ENCODE assay signal across 1 cellular context in genomic region chr20:17849111-17849900, GRCh38.
TF ChIP-seq lines count a peak whose summit lies in the region.

No MANE protein-coding gene starts in this region.

TF ChIP-seq in HepG2, 621 proteins besides CTCF, POLR2A, EP300 and RAD21 (continued from another document and continues in another):
- TF ChIP-seq FOXP1 (IDR thresholded peaks at IDR 0.05) (no peak), FOXP1 (CRISPR knock-in tag; IDR thresholded peaks at IDR 0.05) (no peak), ZNF34 (CRISPR knock-in tag; IDR thresholded peaks at IDR 0.05; ENCODE audit: borderline replicate concordance) (no peak), KIAA2018 (CRISPR knock-in tag; IDR thresholded peaks at IDR 0.05; ENCODE audit: borderline replicate concordance) (no peak), SP5 (CRISPR knock-in tag; IDR thresholded peaks at IDR 0.05; ENCODE audit: borderline replicate concordance, low read depth) (0 out of 2 replicates have a peak, but pooled peaks have one; percentile 7), SMARCE1 (IDR thresholded peaks at IDR 0.05; ENCODE audit: borderline replicate concordance) (no peak), MLXIP (CRISPR knock-in tag; IDR thresholded peaks at IDR 0.05; ENCODE audit: borderline replicate concordance) (no peak), ZNF562 (CRISPR knock-in tag; IDR thresholded peaks at IDR 0.05; ENCODE audit: borderline replicate concordance) (no peak), ZNF749 (CRISPR knock-in tag; IDR thresholded peaks at IDR 0.05; ENCODE audit: borderline replicate concordance) (no peak), GATA4 (IDR thresholded peaks at IDR 0.05; ENCODE audit: borderline replicate concordance, low read depth) (no peak), ZNF720 (CRISPR knock-in tag; IDR thresholded peaks at IDR 0.05) (no peak), ZNF431 (CRISPR knock-in tag; IDR thresholded peaks at IDR 0.05; ENCODE audit: borderline replicate concordance, low read depth) (0 out of 2 replicates have a peak, but pooled peaks have one; percentile 11), PHB2 (IDR thresholded peaks at IDR 0.05; ENCODE audit: partially characterized antibody) (no peak), ZNF414 (CRISPR knock-in tag; IDR thresholded peaks at IDR 0.05) (no peak), ASH2L (IDR thresholded peaks at IDR 0.05; ENCODE audit: insufficient read length, low read depth, low read length) (no peak), ZSCAN22 (CRISPR knock-in tag; IDR thresholded peaks at IDR 0.05) (no peak), PRPF4 (IDR thresholded peaks at IDR 0.05; ENCODE audit: low read depth, low read length, poor library complexity, severe bottlenecking) (no peak), PAWR (CRISPR knock-in tag; IDR thresholded peaks at IDR 0.05; ENCODE audit: borderline replicate concordance) (no peak), ELF3 (CRISPR knock-in tag; IDR thresholded peaks at IDR 0.05) (peak; percentile 53; the same call in 1 of the 2 replicates), NR2F2 (IDR thresholded peaks at IDR 0.05; ENCODE audit: borderline replicate concordance, low read depth) (no peak), ZNF468 (CRISPR knock-in tag; IDR thresholded peaks at IDR 0.05) (no peak), ZNF251 (CRISPR knock-in tag; IDR thresholded peaks at IDR 0.05) (0 out of 2 replicates have a peak, but pooled peaks have one; percentile 73), PCBP1 (IDR thresholded peaks at IDR 0.05; ENCODE audit: borderline replicate concordance, low read depth, low read length) (no peak), ZNF350 (CRISPR knock-in tag; IDR thresholded peaks at IDR 0.05; ENCODE audit: borderline replicate concordance, low read depth) (no peak; the same call in 1 of the 2 replicates), HOMEZ (CRISPR knock-in tag; IDR thresholded peaks at IDR 0.05; ENCODE audit: low read depth) (peak; percentile 58; the same call in 1 of the 2 replicates), TFAP4 (IDR thresholded peaks at IDR 0.05; ENCODE audit: borderline replicate concordance, low read depth) (no peak), ZNF773 (CRISPR knock-in tag; IDR thresholded peaks at IDR 0.05; ENCODE audit: borderline replicate concordance) (no peak), BORCS8-MEF2B (CRISPR knock-in tag; IDR thresholded peaks at IDR 0.05) (0 out of 2 replicates have a peak, but pooled peaks have one; percentile 11), AHDC1 (CRISPR knock-in tag; IDR thresholded peaks at IDR 0.05; ENCODE audit: borderline replicate concordance) (peak; percentile 52), ZNF292 (CRISPR knock-in tag; IDR thresholded peaks at IDR 0.05; ENCODE audit: borderline replicate concordance, low read depth) (peak; percentile 60; the same call in 1 of the 2 replicates), PPARG (CRISPR knock-in tag; conservative IDR thresholded peaks at IDR 0.05) (no peak), MIXL1 (CRISPR knock-in tag; IDR thresholded peaks at IDR 0.05) (no peak), TFE3 (CRISPR knock-in tag; IDR thresholded peaks at IDR 0.05) (0 out of 2 replicates have a peak, but pooled peaks have one; percentile 8), ZBTB43 (CRISPR knock-in tag; conservative IDR thresholded peaks at IDR 0.05) (no peak)
